ENCODE assay signal across 8 cellular contexts in genomic region chr7:127782550-127783266, GRCh38.
DNase-seq lines count a peak whose midpoint lies in the region; ATAC-seq and TF ChIP-seq lines count a peak whose summit lies in the region.

No MANE protein-coding gene starts in this region.

- H3K36me3 Mint-ChIP-seq in mesothelial cell of epicardium = peaks cover under 1% of the 10 kb centered on the region

- no peaks in the 10 kb centered on the region for H3K36me3 ChIP-seq in ovary

- peaks cover 8% of the 10 kb centered on the region for H3K4me1 Mint-ChIP-seq in mesothelial cell of epicardium

- no peak overlapping the region for H3K27ac ChIP-seq in ovary

- no peak for TF ChIP-seq CTCF in mesothelial cell of epicardium (IDR thresholded peaks at IDR 0.05; ENCODE audit: unreplicated experiment)
- no peak for TF ChIP-seq CTCF in ovary (IDR thresholded peaks at IDR 0.05)

- intact Hi-C loops in ovary (cut with DNase I) = no loop called here

- no peaks in the 10 kb centered on the region for H3K27me3 ChIP-seq in ovary

- ATAC-seq in GM21526 (IDR thresholded peaks at IDR 0.05; ENCODE audit: low FRiP score, unreplicated experiment) (peak; percentile 82), HG03558 (IDR thresholded peaks at IDR 0.05; ENCODE audit: extremely low read depth, unreplicated experiment) (peak; percentile 85)

- H3K9me3 ChIP-seq in ovary = no peaks in the 10 kb centered on the region

- DNase-seq in ELR (ENCODE audit: low read depth) (peak; percentile 15), fibroblast of gingiva (ENCODE audit: low read depth) (peak; percentile 7), mesothelial cell of epicardium (ENCODE audit: low spot score in 2 of 2, unreplicated experiment in 2 of 2) (no peak), ovary (no peak), cortex of kidney (lab: John Stamatoyannopoulos, UW) (no peak)
- no peak for DNase-seq in activated T-cell treated with anti-CD3 and anti-CD28 coated beads, Interleukin-2, amount 50 U/mL, for 1 hour

- H3K4me3 ChIP-seq in ovary = no peak overlapping the region

- TF ChIP-seq EP300 in ovary (IDR thresholded peaks at IDR 0.05) = no peak

- no peak overlapping the region for H3K4me3 Mint-ChIP-seq in mesothelial cell of epicardium

- 63 to 83% (median 72%) methylated on average over 2 of the region's 2 CpGs for WGBS in ovary, 3 donors

- H3K9me3 Mint-ChIP-seq in mesothelial cell of epicardium = no peaks in the 10 kb centered on the region

- H3K27me3 Mint-ChIP-seq in mesothelial cell of epicardium (ENCODE audit: low read depth) = no peaks in the 10 kb centered on the region

- no peak overlapping the region for H3K27ac Mint-ChIP-seq in mesothelial cell of epicardium

- no peak for TF ChIP-seq POLR2A in ovary (IDR thresholded peaks at IDR 0.05)

- H3K4me1 ChIP-seq in ovary (ENCODE audit: insufficient read depth) = peaks cover 2% of the 10 kb centered on the region

Comparison
In these comparisons a context has a peak if more than half of its experiments do, and no peak if none do; other contexts are left out.
1. DNase-seq: peak in ELR (single experiment) and fibroblast of gingiva (single experiment); none in mesothelial cell of epicardium (0 of 2), activated T-cell treated with anti-CD3 and anti-CD28 coated beads, Interleukin-2, amount 50 U/mL, for 1 hour (single experiment), ovary (0 of 5) and cortex of kidney (single experiment).